9 cellular contexts compared by ENCODE assay signal in genomic region chr13:24272452-24273161, GRCh38. TPM values are rescaled to one million over a fixed set of nuclear protein-coding genes. Genes with fewer than 3 reads are reported as not detected.
DNase-seq lines count a peak whose midpoint lies in the region; ATAC-seq, FAIRE-seq and TF ChIP-seq lines count a peak whose summit lies in the region.
"Had no signal": no experiment of that assay in that cellular context is flagged by ENCODE, and none has a peak within 500 bp of the region (broad histone marks: within the 10 kb centered on the region; RNA-seq: fewer than 3 reads in every experiment).

No MANE protein-coding gene starts in this region.

- peak overlapping the region; percentile 74 for H2AFZ ChIP-seq in Loucy (ENCODE audit: low read length)
- peak overlapping the region; percentile 84 for H2AFZ ChIP-seq in astrocyte (ENCODE audit: low read depth, low read length)

- H3K9me2 ChIP-seq in Loucy (replicated peaks; ENCODE audit: low read depth, low read length), result no peaks in the 10 kb centered on the region

- H3K9ac ChIP-seq in Loucy (ENCODE audit: low read depth, low read length, poor library complexity, severe bottlenecking) (peak overlapping the region; percentile 80), astrocyte (ENCODE audit: low read length) (peak overlapping the region; percentile 75)

- H3K4me1 ChIP-seq in Loucy (ENCODE audit: insufficient read depth, low read length, poor library complexity, severe bottlenecking) (peaks cover 49% of the 10 kb centered on the region), astrocyte (ENCODE audit: insufficient read depth, low read length) (peaks cover 25% of the 10 kb centered on the region)

- no peaks in the 10 kb centered on the region for H3K9me3 ChIP-seq in Loucy (ENCODE audit: insufficient read depth, low read depth, low read length)
- no peaks in the 10 kb centered on the region for H3K9me3 ChIP-seq in astrocyte (ENCODE audit: insufficient read depth, low read depth, low read length)

- H3K9me3 Mint-ChIP-seq in astrocyte (ENCODE audit: unreplicated experiment) (no peaks in the 10 kb centered on the region), memory B cell (no peaks in the 10 kb centered on the region)

- H4K20me1 ChIP-seq in Loucy (ENCODE audit: insufficient read depth, low read length, poor library complexity, severe bottlenecking) (no peaks in the 10 kb centered on the region), astrocyte (ENCODE audit: insufficient read depth, low read length) (no peaks in the 10 kb centered on the region)

- H3K4me3 Mint-ChIP-seq in astrocyte (ENCODE audit: unreplicated experiment) (no peak overlapping the region), memory B cell (peak overlapping the region; percentile 95)

- H3K27me3 Mint-ChIP-seq in astrocyte (ENCODE audit: low read depth, unreplicated experiment) (no peaks in the 10 kb centered on the region), memory B cell (no peaks in the 10 kb centered on the region)

- H3K36me3 ChIP-seq in Loucy (ENCODE audit: insufficient read depth, low read length), result no peaks in the 10 kb centered on the region
- no peaks in the 10 kb centered on the region for H3K36me3 ChIP-seq in astrocyte (ENCODE audit: insufficient read depth, low read length)

- H3K4me1 Mint-ChIP-seq in astrocyte (ENCODE audit: low read depth, unreplicated experiment) (peaks cover 25% of the 10 kb centered on the region), memory B cell (peaks cover 38% of the 10 kb centered on the region)

- no peak for DNase-seq in astrocyte (ENCODE audit: low read depth)
- no peak for DNase-seq in memory B cell (ENCODE audit: low spot score in 2 of 2)
- DNase-seq in germinal center (ENCODE audit: low spot score), result no peak
- DNase-seq in NCI-H2107 treated with DMSO at 0.1 percent for 48 hours (lab: John Stamatoyannopoulos, UW; ENCODE audit: unreplicated experiment), result no peak
- DNase-seq in RKO (ENCODE audit: low spot score), result no peak
- DNase-seq: stimulated activated CD8-positive, alpha-beta memory T cell treated with anti-CD3 and anti-CD28 coated beads, Interleukin-4, amount 100 ng/mL, for 48 hours had no signal

- peaks cover 33% of the 10 kb centered on the region; the same call in 1 of the 2 replicates for H3K79me2 ChIP-seq in Loucy (ENCODE audit: insufficient read depth, low read length)
- H3K79me2 ChIP-seq in astrocyte (ENCODE audit: insufficient read depth, low read length), result no peaks in the 10 kb centered on the region

- H3K27ac ChIP-seq in astrocyte (ENCODE audit: low read depth, low read length) (no peak overlapping the region), temporal lobe (ENCODE audit: low read depth, low read length) (peak overlapping the region; percentile 80)

- H3K36me3 Mint-ChIP-seq in astrocyte (ENCODE audit: low read depth, unreplicated experiment) (peaks cover 1% of the 10 kb centered on the region), memory B cell (no peaks in the 10 kb centered on the region)

- no peak for FAIRE-seq in astrocyte (lab: Jason Lieb, UNC)

- TF ChIP-seq CTCF in Loucy (conservative IDR thresholded peaks at IDR 0.05; ENCODE audit: low read length), result no peak
- no peak for TF ChIP-seq CTCF in astrocyte (IDR thresholded peaks at IDR 0.05; ENCODE audit: insufficient read depth, low read depth, low read length)

- H3F3A ChIP-seq in Loucy (ENCODE audit: low read depth), result peaks cover 9% of the 10 kb centered on the region; the same call in 1 of the 2 replicates

- H3K27ac Mint-ChIP-seq in astrocyte (ENCODE audit: unreplicated experiment) (peak overlapping the region; percentile 77), memory B cell (peak overlapping the region; percentile 99)

- ATAC-seq in memory B cell (ENCODE audit: low read depth), result no peak

- H3K4me3 ChIP-seq in Loucy (ENCODE audit: low read length, poor library complexity, severe bottlenecking) (peak overlapping the region; percentile 74), astrocyte (ENCODE audit: insufficient read depth, low read depth, low read length) (peak overlapping the region; percentile 55)

- no peaks in the 10 kb centered on the region for H3K27me3 ChIP-seq in Loucy (ENCODE audit: insufficient read depth, low read length, poor library complexity, severe bottlenecking)
- H3K27me3 ChIP-seq in astrocyte (ENCODE audit: insufficient read depth, low read length), result no peaks in the 10 kb centered on the region

- peak overlapping the region; percentile 90 for H3K4me2 ChIP-seq in Loucy (ENCODE audit: low read depth, low read length, poor library complexity, severe bottlenecking)
- peak overlapping the region; percentile 85 for H3K4me2 ChIP-seq in astrocyte (ENCODE audit: low read length)

RNA-seq across cellular contexts. Expression of gene C1QTNF9, which starts 36.8 kb away (rescaled TPM):
- total RNA-seq in astrocyte (not detected in 2 replicates), temporal lobe (not detected)
- total RNA-seq: LHCN-M2 had no signal
